In genomic region chr1:158679289-158679688, GRCh38 we compare ENCODE assay signal across 1 cellular context.
TF ChIP-seq lines count a peak whose summit lies in the region.

No MANE protein-coding gene starts in this region.

TF ChIP-seq in GM12878, 131 proteins besides CTCF, POLR2A, EP300 and RAD21:
- TF ChIP-seq NFYA (IDR thresholded peaks at IDR 0.05; ENCODE audit: borderline replicate concordance, low read depth, low read length) (no peak), CHD2 (IDR thresholded peaks at IDR 0.05; ENCODE audit: borderline replicate concordance, low read depth, low read length) (no peak), PBX3 (IDR thresholded peaks at IDR 0.05; ENCODE audit: insufficient replicate concordance, low read depth, low read length) (no peak), PRDM15 (CRISPR knock-in tag; IDR thresholded peaks at IDR 0.05) (no peak), DPF2 (IDR thresholded peaks at IDR 0.05) (no peak), NBN (IDR thresholded peaks at IDR 0.05) (no peak), WRNIP1 (IDR thresholded peaks at IDR 0.05; ENCODE audit: borderline replicate concordance, low read depth, low read length) (no peak), PAX8 (IDR thresholded peaks at IDR 0.05) (no peak), ZNF217 (IDR thresholded peaks at IDR 0.05) (no peak), E2F4 (IDR thresholded peaks at IDR 0.05; ENCODE audit: low read depth, low read length) (no peak), USF2 (IDR thresholded peaks at IDR 0.05; ENCODE audit: borderline replicate concordance, low read depth, low read length) (no peak), ZNF274 (IDR thresholded peaks at IDR 0.05; ENCODE audit: insufficient read depth, insufficient read length) (no peak)
TF ChIP-seq in GM12878: peak in this region for 0.
